Comparison of ENCODE assay signal across 1 cellular context in genomic region chr6:32109114-32109764, GRCh38.
TF ChIP-seq lines count a peak whose summit lies in the region.

TSS of gene TNXB (minus strand) at chr6:32109338. CDS start at chr6:32098198, 11,140 bp downstream.

TF ChIP-seq in A549, 52 proteins besides CTCF, POLR2A, EP300 and RAD21 (continued from another document):
- TF ChIP-seq, protein P1, sequence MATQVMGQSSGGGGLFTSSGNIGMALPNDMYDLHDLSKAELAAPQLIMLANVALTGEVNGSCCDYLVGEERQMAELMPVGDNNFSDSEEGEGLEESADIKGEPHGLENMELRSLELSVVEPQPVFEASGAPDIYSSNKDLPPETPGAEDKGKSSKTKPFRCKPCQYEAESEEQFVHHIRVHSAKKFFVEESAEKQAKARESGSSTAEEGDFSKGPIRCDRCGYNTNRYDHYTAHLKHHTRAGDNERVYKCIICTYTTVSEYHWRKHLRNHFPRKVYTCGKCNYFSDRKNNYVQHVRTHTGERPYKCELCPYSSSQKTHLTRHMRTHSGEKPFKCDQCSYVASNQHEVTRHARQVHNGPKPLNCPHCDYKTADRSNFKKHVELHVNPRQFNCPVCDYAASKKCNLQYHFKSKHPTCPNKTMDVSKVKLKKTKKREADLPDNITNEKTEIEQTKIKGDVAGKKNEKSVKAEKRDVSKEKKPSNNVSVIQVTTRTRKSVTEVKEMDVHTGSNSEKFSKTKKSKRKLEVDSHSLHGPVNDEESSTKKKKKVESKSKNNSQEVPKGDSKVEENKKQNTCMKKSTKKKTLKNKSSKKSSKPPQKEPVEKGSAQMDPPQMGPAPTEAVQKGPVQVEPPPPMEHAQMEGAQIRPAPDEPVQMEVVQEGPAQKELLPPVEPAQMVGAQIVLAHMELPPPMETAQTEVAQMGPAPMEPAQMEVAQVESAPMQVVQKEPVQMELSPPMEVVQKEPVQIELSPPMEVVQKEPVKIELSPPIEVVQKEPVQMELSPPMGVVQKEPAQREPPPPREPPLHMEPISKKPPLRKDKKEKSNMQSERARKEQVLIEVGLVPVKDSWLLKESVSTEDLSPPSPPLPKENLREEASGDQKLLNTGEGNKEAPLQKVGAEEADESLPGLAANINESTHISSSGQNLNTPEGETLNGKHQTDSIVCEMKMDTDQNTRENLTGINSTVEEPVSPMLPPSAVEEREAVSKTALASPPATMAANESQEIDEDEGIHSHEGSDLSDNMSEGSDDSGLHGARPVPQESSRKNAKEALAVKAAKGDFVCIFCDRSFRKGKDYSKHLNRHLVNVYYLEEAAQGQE (IDR thresholded peaks at IDR 0.05), result no peak
- TF ChIP-seq FOSL2 (IDR thresholded peaks at IDR 0.05), result no peak
- no peak for TF ChIP-seq FOSL2 (CRISPR knock-in tag; IDR thresholded peaks at IDR 0.05)
